Comparison of ENCODE assay signal across 10 cellular contexts in the genomic region with DNA sequence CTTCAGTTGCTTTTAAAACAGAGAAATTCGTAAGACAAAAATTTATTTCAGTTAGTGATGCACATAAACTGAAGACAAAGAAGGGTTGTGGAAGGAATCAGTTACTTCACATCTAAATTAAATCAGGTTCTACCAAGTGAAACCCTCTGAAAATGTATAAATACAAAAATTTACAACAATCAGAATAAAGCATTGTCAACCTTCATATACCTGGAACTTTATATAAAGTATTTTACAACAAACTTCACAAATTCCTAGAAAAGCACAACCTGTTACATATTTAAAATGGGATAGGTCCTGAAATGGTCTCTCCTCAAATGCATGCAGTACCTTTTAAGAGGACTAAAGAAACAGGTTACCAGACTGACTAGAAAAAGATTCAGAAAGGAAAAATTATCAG. TPM values are rescaled to one million over a fixed set of nuclear protein-coding genes. Genes with fewer than 3 reads are reported as not detected.
DNase-seq lines count a peak whose midpoint lies in the region; ATAC-seq and TF ChIP-seq lines count a peak whose summit lies in the region.
"Had no signal": no experiment of that assay in that cellular context is flagged by ENCODE, and none has a peak within 500 bp of the region (broad histone marks: within the 10 kb centered on the region; RNA-seq: fewer than 3 reads in every experiment).

No MANE protein-coding gene starts in this region.

- ATAC-seq in GM18909 (IDR thresholded peaks at IDR 0.05; ENCODE audit: poor library complexity, unreplicated experiment) (peak; percentile 12), sciatic nerve (peak; percentile 2)
- no peak for ATAC-seq in activated naive CD4-positive, alpha-beta T cell treated with anti-CD3 and anti-CD28 coated beads, Interleukin-2, amount 50 U/mL, for 72 hours

- no peaks in the 10 kb centered on the region for H3K9me3 Mint-ChIP-seq in endothelial cell (ENCODE audit: unreplicated experiment)
- no peaks in the 10 kb centered on the region for H3K9me3 Mint-ChIP-seq in activated naive CD4-positive, alpha-beta T cell treated with anti-CD3 and anti-CD28 coated beads, Interleukin-2, amount 50 U/mL, for 72 hours
- H3K9me3 Mint-ChIP-seq: dendritic cell treated with granulocyte-macrophage colony-stimulating factor and Interleukin-4, amounts not matched to agents 40 ng/mL and 50 ng/mL, for 4 days had no signal

- peak overlapping the region; percentile 77 for H3K27ac Mint-ChIP-seq in endothelial cell (ENCODE audit: unreplicated experiment)
- no peak overlapping the region for H3K27ac Mint-ChIP-seq in activated naive CD4-positive, alpha-beta T cell treated with anti-CD3 and anti-CD28 coated beads, Interleukin-2, amount 50 U/mL, for 72 hours
- H3K27ac Mint-ChIP-seq: dendritic cell treated with granulocyte-macrophage colony-stimulating factor and Interleukin-4, amounts not matched to agents 40 ng/mL and 50 ng/mL, for 4 days had no signal

- peaks cover 8% of the 10 kb centered on the region for H3K4me1 Mint-ChIP-seq in endothelial cell (ENCODE audit: unreplicated experiment)

- no peak overlapping the region for H3K4me3 Mint-ChIP-seq in endothelial cell (ENCODE audit: unreplicated experiment)
- H3K4me3 Mint-ChIP-seq: dendritic cell treated with granulocyte-macrophage colony-stimulating factor and Interleukin-4, amounts not matched to agents 40 ng/mL and 50 ng/mL, for 4 days had no signal

- peak; percentile 33 for DNase-seq in NCI-H69 (lab: John Stamatoyannopoulos, UW)
- DNase-seq in endothelial cell (ENCODE audit: low spot score) = no peak
- no peak for DNase-seq in sciatic nerve (ENCODE audit: low spot score)
- no peak for DNase-seq in activated naive CD4-positive, alpha-beta T cell treated with anti-CD3 and anti-CD28 coated beads, Interleukin-2, amount 50 U/mL, for 72 hours (ENCODE audit: low spot score in 2 of 2)
- DNase-seq in NAMALWA (ENCODE audit: low spot score) = no peak
- DNase-seq in pons (ENCODE audit: low spot score) = no peak
- DNase-seq in NCI-H524 (lab: John Stamatoyannopoulos, UW) = no peak
- DNase-seq: NCI-H345 had no signal

- no peak for TF ChIP-seq CTCF in endothelial cell (IDR thresholded peaks at IDR 0.05; ENCODE audit: unreplicated experiment)

- no peaks in the 10 kb centered on the region for H3K36me3 Mint-ChIP-seq in endothelial cell (ENCODE audit: low read depth, unreplicated experiment)
- no peaks in the 10 kb centered on the region for H3K36me3 Mint-ChIP-seq in activated naive CD4-positive, alpha-beta T cell treated with anti-CD3 and anti-CD28 coated beads, Interleukin-2, amount 50 U/mL, for 72 hours

- intact Hi-C loops in sciatic nerve (cut with DNase I) = no loop called here

- peaks cover 1% of the 10 kb centered on the region for H3K27me3 Mint-ChIP-seq in endothelial cell (ENCODE audit: unreplicated experiment)
- H3K27me3 Mint-ChIP-seq: dendritic cell treated with granulocyte-macrophage colony-stimulating factor and Interleukin-4, amounts not matched to agents 40 ng/mL and 50 ng/mL, for 4 days had no signal

RNA-seq across cellular contexts. Expression of gene ATOSA, which starts 26.9 kb away (rescaled TPM):
- total RNA-seq in endothelial cell (ENCODE audit: unreplicated experiment) = 24.6 TPM
- 39.3 TPM for total RNA-seq in sciatic nerve
- total RNA-seq in activated naive CD4-positive, alpha-beta T cell treated with anti-CD3 and anti-CD28 coated beads, Interleukin-2, amount 50 U/mL, for 72 hours = 10 to 100 TPM; 26.3 to 36.5 TPM

Comparison
In these comparisons a context has a peak if more than half of its experiments do, and no peak if none do; other contexts are left out.
1. ATAC-seq: peak in GM18909 (single experiment) and sciatic nerve (single experiment); none in activated naive CD4-positive, alpha-beta T cell treated with anti-CD3 and anti-CD28 coated beads, Interleukin-2, amount 50 U/mL, for 72 hours (0 of 2).